ENCODE assay signal across 19 cellular contexts in the genomic region with DNA sequence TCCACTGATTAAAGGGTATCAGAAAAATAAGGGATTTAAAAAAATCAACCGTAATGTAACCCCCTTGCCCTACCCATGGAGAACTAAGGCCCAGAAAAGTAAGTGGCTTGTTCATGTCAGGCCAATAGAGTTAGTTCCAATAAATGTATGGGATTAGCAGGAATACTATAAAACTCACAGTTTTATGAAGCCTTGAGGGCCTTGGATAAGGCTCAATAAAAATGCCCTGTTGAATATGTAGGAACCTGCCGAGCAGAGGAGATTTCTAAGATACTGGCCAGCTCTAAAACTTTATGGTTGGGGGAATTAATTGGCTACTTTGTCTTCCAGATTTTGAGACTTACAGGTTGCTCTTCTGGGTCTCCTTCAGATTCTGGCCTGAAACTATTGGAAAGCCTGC.
DNase-seq lines count a peak whose midpoint lies in the region; TF ChIP-seq lines count a peak whose summit lies in the region.
"Had no signal": no experiment of that assay in that cellular context is flagged by ENCODE, and none has a peak within 500 bp of the region (broad histone marks: within the 10 kb centered on the region; RNA-seq: fewer than 3 reads in every experiment).

No MANE protein-coding gene starts in this region.

- no peak overlapping the region for H3K4me3 Mint-ChIP-seq in nephron
- no peak overlapping the region for H3K4me3 Mint-ChIP-seq in activated T-helper 1 cell treated with anti-CD3 and anti-CD28 coated beads, Interleukin-12 subunit alpha, Interleukin-12 subunit beta, Interleukin-2, Interleukin-4 antibody, amounts not matched to agents 30 ng/mL and 10 ng/mL and 1 ng/mL, durations not matched to agents 14 hours and 24 hours and 36 hours
- H3K4me3 Mint-ChIP-seq: CD4-positive, alpha-beta T cell had no signal

- H3K4me3 ChIP-seq in HAP-1, result no peak overlapping the region
- H3K4me3 ChIP-seq: PC-9, SJSA1 had no signal

- H3K27ac ChIP-seq in 22Rv1, result peak overlapping the region; percentile 35; the same call in 1 of the 2 replicates
- H3K27ac ChIP-seq: PC-9, SJSA1 had no signal

- H3K36me3 Mint-ChIP-seq in nephron (ENCODE audit: low read depth), result no peaks in the 10 kb centered on the region
- H3K36me3 Mint-ChIP-seq in activated T-helper 1 cell treated with anti-CD3 and anti-CD28 coated beads, Interleukin-12 subunit alpha, Interleukin-12 subunit beta, Interleukin-2, Interleukin-4 antibody, amounts not matched to agents 30 ng/mL and 10 ng/mL and 1 ng/mL, durations not matched to agents 14 hours and 24 hours and 36 hours (ENCODE audit: low read depth), result no peaks in the 10 kb centered on the region

- in situ Hi-C loops in HAP-1 (cut with MboI; ENCODE audit: low sequenced_read_pairs), result no loop called here

- peak overlapping the region; percentile 36 to 63 (median 45) for H3K27ac Mint-ChIP-seq in nephron
- H3K27ac Mint-ChIP-seq in activated T-helper 1 cell treated with anti-CD3 and anti-CD28 coated beads, Interleukin-12 subunit alpha, Interleukin-12 subunit beta, Interleukin-2, Interleukin-4 antibody, amounts not matched to agents 30 ng/mL and 10 ng/mL and 1 ng/mL, durations not matched to agents 14 hours and 24 hours and 36 hours, result no peak overlapping the region
- H3K27ac Mint-ChIP-seq: CD4-positive, alpha-beta T cell had no signal

- no peaks in the 10 kb centered on the region for H3K9me3 Mint-ChIP-seq in nephron
- H3K9me3 Mint-ChIP-seq in activated T-helper 1 cell treated with anti-CD3 and anti-CD28 coated beads, Interleukin-12 subunit alpha, Interleukin-12 subunit beta, Interleukin-2, Interleukin-4 antibody, amounts not matched to agents 30 ng/mL and 10 ng/mL and 1 ng/mL, durations not matched to agents 14 hours and 24 hours and 36 hours, result no peaks in the 10 kb centered on the region
- H3K9me3 Mint-ChIP-seq: CD4-positive, alpha-beta T cell had no signal

- H3K9me3 ChIP-seq in HAP-1, result no peaks in the 10 kb centered on the region
- H3K9me3 ChIP-seq: SJSA1 had no signal

- H3K4me1 Mint-ChIP-seq in nephron, result peaks cover 22% of the 10 kb centered on the region
- H3K4me1 Mint-ChIP-seq in activated T-helper 1 cell treated with anti-CD3 and anti-CD28 coated beads, Interleukin-12 subunit alpha, Interleukin-12 subunit beta, Interleukin-2, Interleukin-4 antibody, amounts not matched to agents 30 ng/mL and 10 ng/mL and 1 ng/mL, durations not matched to agents 14 hours and 24 hours and 36 hours (ENCODE audit: low read depth), result no peaks in the 10 kb centered on the region

- peak; percentile 39 to 89 for DNase-seq in HAP-1 (ENCODE audit: low spot score in 2 of 2)
- peak; percentile 26 for DNase-seq in left kidney (ENCODE audit: low read depth, low spot score)
- no peak for DNase-seq in OCI-M1 (lab: John Stamatoyannopoulos, UW)
- no peak for DNase-seq in NOMO-1 treated with DMSO at 0.1 percent for 48 hours (lab: John Stamatoyannopoulos, UW; ENCODE audit: unreplicated experiment)
- DNase-seq in activated T-helper 1 cell treated with anti-CD3 and anti-CD28 coated beads, Interleukin-12 subunit alpha, Interleukin-12 subunit beta, Interleukin-2, Interleukin-4 antibody, amounts not matched to agents 30 ng/mL and 10 ng/mL and 1 ng/mL, durations not matched to agents 14 hours and 24 hours and 36 hours (ENCODE audit: low spot score), result no peak
- no peak for DNase-seq in NCI-H1930 (lab: John Stamatoyannopoulos, UW)
- DNase-seq: ACHN; CD4-positive, alpha-beta T cell; HCEC 1CT; MV-4-11; NCI-H1417 treated with DMSO at 0.1 percent for 48 hours; NCI-H2029; NCI-H2171; NCI-H446 treated with DMSO at 0.1 percent for 48 hours; NCI-H748 treated with DMSO at 0.1 percent for 48 hours; PC-9 had no signal

- intact Hi-C loops in activated T-helper 1 cell treated with anti-CD3 and anti-CD28 coated beads, Interleukin-12 subunit alpha, Interleukin-12 subunit beta, Interleukin-2, Interleukin-4 antibody, amounts not matched to agents 30 ng/mL and 10 ng/mL and 1 ng/mL, durations not matched to agents 14 hours and 24 hours and 36 hours (cut with micrococcal nuclease), result no loop called here

- H3K27me3 ChIP-seq in HAP-1 (ENCODE audit: low read depth), result no peaks in the 10 kb centered on the region
- H3K27me3 ChIP-seq: SJSA1 had no signal

- no peaks in the 10 kb centered on the region for H3K36me3 ChIP-seq in HAP-1 (replicated peaks)
- H3K36me3 ChIP-seq: SJSA1 had no signal

- peaks cover 40% of the 10 kb centered on the region for H3K4me1 ChIP-seq in HAP-1
- H3K4me1 ChIP-seq: SJSA1 had no signal

- no peak for TF ChIP-seq CTCF in 22Rv1 (IDR thresholded peaks at IDR 0.05)
- no peak for TF ChIP-seq CTCF in nephron (IDR thresholded peaks at IDR 0.05; ENCODE audit: unreplicated experiment in 3 of 3)

- H3K27me3 Mint-ChIP-seq in nephron (ENCODE audit: low read depth), result no peaks in the 10 kb centered on the region
- peaks cover 4% of the 10 kb centered on the region for H3K27me3 Mint-ChIP-seq in activated T-helper 1 cell treated with anti-CD3 and anti-CD28 coated beads, Interleukin-12 subunit alpha, Interleukin-12 subunit beta, Interleukin-2, Interleukin-4 antibody, amounts not matched to agents 30 ng/mL and 10 ng/mL and 1 ng/mL, durations not matched to agents 14 hours and 24 hours and 36 hours (ENCODE audit: insufficient read depth)

Comparison
In these comparisons a context has a peak if more than half of its experiments do, and no peak if none do; other contexts are left out.
1. DNase-seq: peak in HAP-1 (2 of 2) and left kidney (single experiment); none in OCI-M1 (single experiment), NOMO-1 treated with DMSO at 0.1 percent for 48 hours (single experiment), activated T-helper 1 cell treated with anti-CD3 and anti-CD28 coated beads, Interleukin-12 subunit alpha, Interleukin-12 subunit beta, Interleukin-2, Interleukin-4 antibody, amounts not matched to agents 30 ng/mL and 10 ng/mL and 1 ng/mL, durations not matched to agents 14 hours and 24 hours and 36 hours (single experiment) and NCI-H1930 (0 of 2).